In the genomic region with DNA sequence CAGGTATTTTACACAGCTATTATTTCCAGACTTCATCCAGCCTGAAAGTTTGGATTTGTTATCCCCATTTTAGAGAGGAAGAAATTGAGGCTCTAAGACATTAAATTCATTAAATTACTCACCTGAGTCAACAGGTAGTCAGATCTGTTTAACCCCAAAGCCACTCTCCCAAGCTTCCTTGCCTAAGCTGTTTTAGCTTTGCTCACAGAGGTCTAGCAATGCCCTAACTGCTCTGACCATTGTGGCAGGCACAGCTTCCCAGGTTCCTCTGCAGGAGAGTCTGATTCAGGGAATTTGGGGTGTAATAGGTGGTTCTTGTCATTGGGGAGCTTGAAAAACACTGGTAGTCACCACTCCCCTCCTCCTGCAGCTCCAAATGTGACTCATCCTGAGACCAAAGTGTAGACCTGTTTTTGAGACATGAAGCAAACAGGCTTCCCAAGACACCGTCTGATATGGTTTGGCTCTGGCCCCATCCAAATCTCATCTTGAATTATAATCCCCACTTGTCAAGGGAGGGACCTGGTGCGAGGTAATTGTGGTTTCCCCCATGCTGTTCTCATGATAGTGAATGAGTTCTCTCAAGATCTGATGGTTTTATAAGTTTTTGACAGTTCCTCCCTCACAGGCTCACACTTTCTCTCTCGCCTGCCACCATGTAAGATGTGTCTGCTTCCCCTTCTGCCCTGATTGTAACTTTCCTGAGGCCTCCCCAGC, we compare ENCODE assay signal across 25 cellular contexts.
DNase-seq lines count a peak whose midpoint lies in the region; ATAC-seq and TF ChIP-seq lines count a peak whose summit lies in the region.
"Had no signal": no experiment of that assay in that cellular context is flagged by ENCODE, and none has a peak within 500 bp of the region (broad histone marks: within the 10 kb centered on the region; RNA-seq: fewer than 3 reads in every experiment).

No MANE protein-coding gene starts in this region.

- no peak overlapping the region for H3K18ac ChIP-seq in H9 (ENCODE audit: insufficient read length, low read depth, low read length)

- TF ChIP-seq CTCF in MCF 10A (IDR thresholded peaks at IDR 0.05; ENCODE audit: unreplicated experiment) (no peak), breast epithelium (IDR thresholded peaks at IDR 0.05) (no peak), VCaP (conservative IDR thresholded peaks at IDR 0.05) (no peak), fibroblast of mammary gland (conservative IDR thresholded peaks at IDR 0.05; ENCODE audit: control insufficient read depth, insufficient read depth, low read depth, low read length) (no peak), H9 (conservative IDR thresholded peaks at IDR 0.05) (no peak)

- no peak overlapping the region for H3K9ac ChIP-seq in H9 (ENCODE audit: extremely low read depth, insufficient read length, low read length)

- H2BK12ac ChIP-seq in H9 (ENCODE audit: insufficient read length, low read depth, low read length) = no peak overlapping the region

- H4K5ac ChIP-seq in H9 (ENCODE audit: insufficient read length, low read depth, low read length) = no peak overlapping the region

- H2AK5ac ChIP-seq in H9 (ENCODE audit: insufficient read length, low read length) = no peak overlapping the region

- H3K27ac ChIP-seq in breast epithelium (no peak overlapping the region), VCaP (peak overlapping the region; percentile 85), H9 (ENCODE audit: insufficient read length, low read depth, low read length) (no peak overlapping the region)
- H3K27ac ChIP-seq: thoracic aorta, WERI-Rb-1 had no signal

- H3K4me3 ChIP-seq in breast epithelium (no peak overlapping the region), fibroblast of mammary gland (ENCODE audit: control insufficient read depth, low read depth, low read length) (no peak overlapping the region)
- H3K4me3 ChIP-seq: thoracic aorta had no signal

- H2BK20ac ChIP-seq in H9 (ENCODE audit: low read depth, low read length, poor library complexity, severe bottlenecking) = no peak overlapping the region

- no peak overlapping the region for H3K4me2 ChIP-seq in H9 (ENCODE audit: insufficient read depth, insufficient read length, low read length)

- no peak overlapping the region for H2AFZ ChIP-seq in H9 (ENCODE audit: low read length)

- BruUV-seq in MCF 10A (replicated peaks; lab: Mats Ljungman, UMichigan) = no TSS peak

- no peak for TF ChIP-seq POLR2A in breast epithelium (IDR thresholded peaks at IDR 0.05)

- H3K36me3 Mint-ChIP-seq in MCF 10A (ENCODE audit: insufficient read depth, unreplicated experiment) (no peaks in the 10 kb centered on the region), H9 (ENCODE audit: insufficient read depth in 1 of 3, low read depth in 3 of 3) (no peaks in the 10 kb centered on the region; a peak in 2 of 7 replicates)
- H3K36me3 Mint-ChIP-seq: activated CD4-positive, alpha-beta memory T cell treated with anti-CD3 and anti-CD28 coated beads for 36 hours; natural killer cell treated with Interleukin-12 subunit alpha and Interleukin-12 subunit beta and Interleukin-15 and Interleukin-18, amount 100 ng/mL, for 72 hours had no signal

- H3K27me3 ChIP-seq in breast epithelium (no peaks in the 10 kb centered on the region), H9 (ENCODE audit: insufficient read depth, low read length) (peaks cover 3% of the 10 kb centered on the region; the same call in 1 of the 2 replicates)

- H3K27me3 Mint-ChIP-seq in MCF 10A (ENCODE audit: insufficient read depth, unreplicated experiment) (no peaks in the 10 kb centered on the region), H9 (ENCODE audit: low read depth) (peaks cover 1% of the 10 kb centered on the region)
- H3K27me3 Mint-ChIP-seq: activated CD4-positive, alpha-beta memory T cell treated with anti-CD3 and anti-CD28 coated beads for 36 hours had no signal

- POLR2A ChIA-PET in MCF 10A (lab: Yijun Ruan, JAX) = no interaction called here

- no CpG with 5 or more reads among the region's 3 CpGs for WGBS in H9 (ENCODE audit: extremely low coverage, insufficient read length, low lambda C conversion rate)

- H3K27ac Mint-ChIP-seq in MCF 10A (ENCODE audit: low read depth, unreplicated experiment) (no peak overlapping the region), H9 (no peak overlapping the region)
- H3K27ac Mint-ChIP-seq: activated CD4-positive, alpha-beta memory T cell treated with anti-CD3 and anti-CD28 coated beads for 36 hours; natural killer cell treated with Interleukin-12 subunit alpha and Interleukin-12 subunit beta and Interleukin-15 and Interleukin-18, amount 100 ng/mL, for 72 hours had no signal

- H4K8ac ChIP-seq in H9 (replicated peaks; ENCODE audit: insufficient read length, low read depth, low read length) = no peak overlapping the region

- no peak overlapping the region for H3K23ac ChIP-seq in H9 (ENCODE audit: insufficient read length, low read depth, low read length)

- H3K4ac ChIP-seq in H9 (ENCODE audit: low read depth, low read length) = no peak overlapping the region

- no peak overlapping the region for H2BK5ac ChIP-seq in H9 (ENCODE audit: insufficient read length, low read length)

- H3K9me3 Mint-ChIP-seq in MCF 10A (ENCODE audit: unreplicated experiment) = no peaks in the 10 kb centered on the region
- no peaks in the 10 kb centered on the region; a peak in 1 of 5 replicates for H3K9me3 Mint-ChIP-seq in H9
- H3K9me3 Mint-ChIP-seq: activated CD4-positive, alpha-beta memory T cell treated with anti-CD3 and anti-CD28 coated beads for 36 hours; central memory CD8-positive, alpha-beta T cell; natural killer cell treated with Interleukin-12 subunit alpha and Interleukin-12 subunit beta and Interleukin-15 and Interleukin-18, amount 100 ng/mL, for 72 hours had no signal

- H3K36me3 ChIP-seq in breast epithelium = no peaks in the 10 kb centered on the region
- H3K36me3 ChIP-seq: thoracic aorta, WERI-Rb-1 had no signal

- H3K4me3 Mint-ChIP-seq in MCF 10A (ENCODE audit: unreplicated experiment) = no peak overlapping the region
- H3K4me3 Mint-ChIP-seq in H9 = no peak overlapping the region
- H3K4me3 Mint-ChIP-seq: activated CD4-positive, alpha-beta memory T cell treated with anti-CD3 and anti-CD28 coated beads for 36 hours; central memory CD8-positive, alpha-beta T cell; natural killer cell treated with Interleukin-12 subunit alpha and Interleukin-12 subunit beta and Interleukin-15 and Interleukin-18, amount 100 ng/mL, for 72 hours had no signal

- no peak for ATAC-seq in HG03095 (IDR thresholded peaks at IDR 0.05; ENCODE audit: unreplicated experiment)
- ATAC-seq: HepG2; natural killer cell treated with Interleukin-12 subunit alpha and Interleukin-12 subunit beta and Interleukin-15 and Interleukin-18, amount 100 ng/mL, for 72 hours had no signal

- H2BK120ac ChIP-seq in H9 (ENCODE audit: low read depth, low read length, poor library complexity, severe bottlenecking) = no peak overlapping the region

- H3K9me3 ChIP-seq in breast epithelium (no peaks in the 10 kb centered on the region), H9 (ENCODE audit: control insufficient read depth, low read depth, low read length) (no peaks in the 10 kb centered on the region)
- H3K9me3 ChIP-seq: thoracic aorta had no signal

- H3K14ac ChIP-seq in H9 (ENCODE audit: insufficient read depth, low read length) = no peak overlapping the region

- intact Hi-C loops in MCF 10A (cut with micrococcal nuclease) = no loop called here
- intact Hi-C loops in breast epithelium (cut with DNase I; ENCODE audit: low total_unique reads) = loop anchor here (10.0 kb wide), 1 partner anchor 1302 kb away; no protein-coding TSS in a partner anchor

- H3K4me1 Mint-ChIP-seq in MCF 10A (ENCODE audit: insufficient read depth, unreplicated experiment) = peaks cover 17% of the 10 kb centered on the region
- peaks cover 16 to 18% of the 10 kb centered on the region in 2 experiments for H3K4me1 Mint-ChIP-seq in H9

- no peaks in the 10 kb centered on the region for H3K4me1 ChIP-seq in breast epithelium
- 0 out of 2 replicates have a peak, but pooled peaks cover 2% of the 10 kb centered on the region for H3K4me1 ChIP-seq in H9 (ENCODE audit: insufficient read depth, low read length)

- no peaks in the 10 kb centered on the region for H3K79me2 ChIP-seq in H9 (ENCODE audit: insufficient read depth, low read length)

- no peak overlapping the region for H3K56ac ChIP-seq in H9 (ENCODE audit: insufficient read length, low read depth, low read length)

- H3T11ph ChIP-seq in H9 (ENCODE audit: low read length) = no peak overlapping the region

- H4K91ac ChIP-seq in H9 (ENCODE audit: insufficient read length, low read depth, low read length) = no peak overlapping the region

- no peaks in the 10 kb centered on the region for H3K79me1 ChIP-seq in H9 (ENCODE audit: insufficient read depth, low read depth, low read length, poor library complexity, severe bottlenecking)

- no peaks in the 10 kb centered on the region for H3K23me2 ChIP-seq in H9 (ENCODE audit: insufficient read length, low read depth, low read length, poor library complexity, severe bottlenecking)

- CTCF ChIA-PET in MCF 10A (lab: Yijun Ruan, JAX) = interaction anchor here (0.6 to 1.0 kb wide), 4 partner anchors 68 to 511 kb away, joined by 3 read pairs; no protein-coding TSS in a partner anchor

- H4K20me1 ChIP-seq in H9 (ENCODE audit: control insufficient read depth, insufficient read depth, insufficient read length) = no peaks in the 10 kb centered on the region

- peak; percentile 27 for DNase-seq in MCF 10A (ENCODE audit: unreplicated experiment)
- DNase-seq in breast epithelium (ENCODE audit: low spot score in 2 of 2) = no peak
- peak; percentile 63 for DNase-seq in fibroblast of mammary gland (ENCODE audit: low read depth)
- no peak for DNase-seq in NCI-H1048 (lab: John Stamatoyannopoulos, UW)
- no peak for DNase-seq in NCI-H1436 treated with DMSO at 0.1 percent for 48 hours (lab: John Stamatoyannopoulos, UW)
- no peak for DNase-seq in H9
- DNase-seq: activated CD4-positive, alpha-beta memory T cell treated with anti-CD3 and anti-CD28 coated beads for 36 hours; activated T-cell treated with anti-CD3 and anti-CD28 coated beads, Interleukin-2, amount 50 U/mL, for 48 hours; DMS153; effector CD8-positive, alpha-beta T cell; hypothalamus; mesenchymal stem cell; NCI-H2081 treated with DMSO at 0.1 percent for 48 hours; NCI-H510A treated with DMSO at 0.1 percent for 48 hours; posterior cingulate gyrus; SHP77; stimulated activated CD4-positive, alpha-beta T cell treated with anti-CD3 and anti-CD28 coated beads, Interleukin-4, amount 100 ng/mL, for 24 hours; T-helper 1 cell; WERI-Rb-1 had no signal

- no peak overlapping the region for H2BK15ac ChIP-seq in H9 (ENCODE audit: low read depth, low read length)

Comparison
In these comparisons a context has a peak if more than half of its experiments do, and no peak if none do; other contexts are left out.
1. DNase-seq: peak in MCF 10A (single experiment) and fibroblast of mammary gland (single experiment); none in breast epithelium (0 of 2), NCI-H1048 (single experiment), NCI-H1436 treated with DMSO at 0.1 percent for 48 hours (single experiment) and H9 (single experiment).